ENCODE assay signal across 8 cellular contexts in the genomic region with DNA sequence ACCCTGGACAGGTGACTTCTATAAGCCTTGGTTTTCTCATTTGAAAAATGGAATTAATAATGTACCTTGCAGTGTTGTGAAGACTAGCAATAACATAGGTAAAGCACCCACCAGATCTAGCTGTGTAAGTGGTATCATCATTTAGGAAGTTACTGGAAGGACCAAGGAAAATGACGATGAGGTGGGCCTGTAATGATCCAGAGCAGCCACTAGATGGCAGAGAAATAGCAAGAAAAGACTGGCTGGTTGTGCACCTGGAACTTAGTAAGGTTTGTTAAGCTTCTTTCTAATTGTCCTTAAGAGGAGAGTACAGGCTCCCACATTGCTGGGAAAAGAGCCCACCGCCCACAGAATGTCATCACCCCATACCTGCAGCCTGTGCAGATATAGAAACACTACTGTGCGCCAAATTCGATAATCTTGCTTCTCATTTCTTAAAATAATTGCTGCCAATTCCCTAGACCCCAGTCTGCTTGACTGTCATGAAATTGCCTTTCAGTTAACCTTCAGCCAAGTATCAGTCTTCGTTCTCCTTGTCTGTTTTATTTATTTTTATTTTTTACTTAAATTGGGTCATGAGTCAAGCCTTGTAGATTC. TPM values are rescaled to one million over a fixed set of nuclear protein-coding genes. Genes with fewer than 3 reads are reported as not detected.
DNase-seq lines count a peak whose midpoint lies in the region; ATAC-seq and TF ChIP-seq lines count a peak whose summit lies in the region.

No MANE protein-coding gene starts in this region.

- no peaks in the 10 kb centered on the region for H3K27me3 Mint-ChIP-seq in activated CD4-positive, alpha-beta T cell treated with anti-CD3 and anti-CD28 coated beads for 36 hours
- no peaks in the 10 kb centered on the region for H3K27me3 Mint-ChIP-seq in MCF 10A (ENCODE audit: insufficient read depth, unreplicated experiment)
- no peaks in the 10 kb centered on the region for H3K27me3 Mint-ChIP-seq in type B pancreatic cell

- ATAC-seq in activated CD4-positive, alpha-beta T cell treated with anti-CD3 and anti-CD28 coated beads for 36 hours: peak; percentile 50
- ATAC-seq in Panc1: peak; percentile 73

- H3K9me3 ChIP-seq in KOPT-K1 (ENCODE audit: insufficient read depth, low read length, poor library complexity, severe bottlenecking): no peaks in the 10 kb centered on the region
- no peaks in the 10 kb centered on the region for H3K9me3 ChIP-seq in Panc1 (ENCODE audit: control insufficient read depth, insufficient read depth, low read depth, low read length)

- H3K4me3 Mint-ChIP-seq in activated CD4-positive, alpha-beta T cell treated with anti-CD3 and anti-CD28 coated beads for 36 hours: no peak overlapping the region
- H3K4me3 Mint-ChIP-seq in MCF 10A (ENCODE audit: unreplicated experiment): no peak overlapping the region
- H3K4me3 Mint-ChIP-seq in type B pancreatic cell: peak overlapping the region; percentile 6

- intact Hi-C loops in activated CD4-positive, alpha-beta T cell treated with anti-CD3 and anti-CD28 coated beads for 36 hours (cut with DNase I, micrococcal nuclease): loop anchor here (1.0 to 2.0 kb wide), 2 partner anchors 15 to 311 kb away; no protein-coding TSS in a partner anchor
- intact Hi-C loops in Panc1 (cut with micrococcal nuclease; ENCODE audit: unreplicated experiment) (loop anchor here (10.0 kb wide), 1 partner anchor 309 kb away; no protein-coding TSS in a partner anchor), MCF 10A (cut with micrococcal nuclease) (loop anchor here (1.0 kb wide), 2 partner anchors 170 to 311 kb away; no protein-coding TSS in a partner anchor)

- H3K9me3 Mint-ChIP-seq in activated CD4-positive, alpha-beta T cell treated with anti-CD3 and anti-CD28 coated beads for 36 hours (ENCODE audit: low read depth): peaks cover 2% of the 10 kb centered on the region
- H3K9me3 Mint-ChIP-seq in MCF 10A (ENCODE audit: unreplicated experiment) (no peaks in the 10 kb centered on the region), type B pancreatic cell (no peaks in the 10 kb centered on the region)

- TF ChIP-seq CTCF in Panc1 (IDR thresholded peaks at IDR 0.05) (peak; percentile 88), MCF 10A (IDR thresholded peaks at IDR 0.05; ENCODE audit: unreplicated experiment) (peak; percentile 63), type B pancreatic cell (conservative IDR thresholded peaks at IDR 0.05) (peak; percentile 91)

- H3K27me3 ChIP-seq in Panc1 (ENCODE audit: control insufficient read depth, insufficient read depth, low read length): no peaks in the 10 kb centered on the region

- peaks cover 66% of the 10 kb centered on the region for H3K4me1 Mint-ChIP-seq in activated CD4-positive, alpha-beta T cell treated with anti-CD3 and anti-CD28 coated beads for 36 hours
- H3K4me1 Mint-ChIP-seq in MCF 10A (ENCODE audit: insufficient read depth, unreplicated experiment): no peaks in the 10 kb centered on the region
- peaks cover 41% of the 10 kb centered on the region for H3K4me1 Mint-ChIP-seq in type B pancreatic cell (ENCODE audit: unreplicated experiment)

- BruUV-seq in Panc1 (replicated peaks; lab: Mats Ljungman, UMichigan) (no TSS peak), MCF 10A (replicated peaks; lab: Mats Ljungman, UMichigan) (no TSS peak)

- no peaks in the 10 kb centered on the region; the same call in 1 of the 2 replicates for H3K4me1 ChIP-seq in Panc1 (ENCODE audit: control insufficient read depth, insufficient read depth, low read length)

- in situ Hi-C loops in Panc1 (cut with HindIII; ENCODE audit: low pct_unique_long_range_greater_than_20kb, low sequenced_read_pairs): no loop called here

- H3K36me3 Mint-ChIP-seq in activated CD4-positive, alpha-beta T cell treated with anti-CD3 and anti-CD28 coated beads for 36 hours (ENCODE audit: low read depth): peaks cover 52% of the 10 kb centered on the region
- H3K36me3 Mint-ChIP-seq in MCF 10A (ENCODE audit: insufficient read depth, unreplicated experiment) (peaks cover 37% of the 10 kb centered on the region), type B pancreatic cell (peaks cover 28% of the 10 kb centered on the region)

- CTCF ChIA-PET in activated CD4-positive, alpha-beta T cell treated with anti-CD3 and anti-CD28 coated beads for 36 hours (lab: Charles Lee): interaction anchor here (0.6 to 1.6 kb wide), 11 partner anchors 9 to 1158 kb away, joined by 3 to 7 read pairs (median 4); no protein-coding TSS in a partner anchor
- CTCF ChIA-PET in Panc1 (lab: Charles Lee) (interaction anchor here (0.5 to 1.0 kb wide), 2 partner anchors 41 to 311 kb away, joined by 3 to 5 read pairs; no protein-coding TSS in a partner anchor), MCF 10A (lab: Yijun Ruan, JAX) (interaction anchor here (0.5 to 1.2 kb wide), 13 partner anchors 9 to 740 kb away, joined by 3 to 10 read pairs (median 3); no protein-coding TSS in a partner anchor)

- peaks cover 56% of the 10 kb centered on the region for H3K36me3 ChIP-seq in KOPT-K1 (ENCODE audit: insufficient read depth, low read length)
- peaks cover 5% of the 10 kb centered on the region; the same call in 1 of the 2 replicates for H3K36me3 ChIP-seq in Panc1 (ENCODE audit: control insufficient read depth, insufficient read depth, low read length)

- H3K4me3 ChIP-seq in Panc1 (ENCODE audit: low read depth in 2 of 2, low read length in 2 of 2): no peak overlapping the region

- H3K27ac Mint-ChIP-seq in activated CD4-positive, alpha-beta T cell treated with anti-CD3 and anti-CD28 coated beads for 36 hours: peak overlapping the region; percentile 86
- H3K27ac Mint-ChIP-seq in MCF 10A (ENCODE audit: low read depth, unreplicated experiment) (no peak overlapping the region), type B pancreatic cell (peak overlapping the region; percentile 75)

- POLR2A ChIA-PET in activated CD4-positive, alpha-beta T cell treated with anti-CD3 and anti-CD28 coated beads for 36 hours (lab: Charles Lee): no interaction called here
- POLR2A ChIA-PET in Panc1 (lab: Charles Lee) (no interaction called here), MCF 10A (lab: Yijun Ruan, JAX) (interaction anchor here (0.5 to 2.0 kb wide), 4 partner anchors 11 to 311 kb away, joined by 3 to 7 read pairs (median 4); no protein-coding TSS in a partner anchor)

- peak; percentile 41 for DNase-seq in activated CD4-positive, alpha-beta T cell treated with anti-CD3 and anti-CD28 coated beads for 36 hours
- no peak for DNase-seq in activated CD4-positive, alpha-beta T cell treated with anti-CD3 and anti-CD28 coated beads for 1 hour
- peak; percentile 36 for DNase-seq in Panc1 (ENCODE audit: low read depth, low spot score)
- peak; percentile 49 for DNase-seq in MCF 10A (ENCODE audit: unreplicated experiment)
- DNase-seq in left kidney (ENCODE audit: low read depth, low spot score): peak; percentile 76
- no peak for DNase-seq in type B pancreatic cell (ENCODE audit: extremely low spot score, unreplicated experiment)
- no peak for DNase-seq in HuH-7.5 (ENCODE audit: low spot score)

- peak overlapping the region; percentile 42 for H3K27ac ChIP-seq in KOPT-K1 (ENCODE audit: low read depth, low read length, poor library complexity, severe bottlenecking)
- no peak overlapping the region for H3K27ac ChIP-seq in Panc1 (ENCODE audit: low read length)

RNA-seq across cellular contexts. Expression of gene WNT4, which starts 37.2 kb away (rescaled TPM):
- total RNA-seq in activated CD4-positive, alpha-beta T cell treated with anti-CD3 and anti-CD28 coated beads for 36 hours: not detected
- total RNA-seq in Panc1 (2021; ENCODE audit: unreplicated experiment) (0.92 TPM), MCF 10A (2022) (not detected in 2 replicates), type B pancreatic cell (ENCODE audit: low replicate concordance) (9.8 and 26.4 TPM in 2 replicates)
- polyA plus RNA-seq in Panc1 (2012; ENCODE audit: insufficient read length): 3.1 TPM

RNA-seq across cellular contexts. Expression of gene CDC42, which starts 53.2 kb away (rescaled TPM):
- total RNA-seq in activated CD4-positive, alpha-beta T cell treated with anti-CD3 and anti-CD28 coated beads for 36 hours: 100 to 1,000 TPM; 298 to 339 TPM
- total RNA-seq in Panc1 (2021; ENCODE audit: unreplicated experiment): 240 TPM
- 137 TPM for polyA plus RNA-seq in Panc1 (2012; ENCODE audit: insufficient read length)
- 133 and 141 TPM in 2 replicates for total RNA-seq in MCF 10A (2022)
- total RNA-seq in type B pancreatic cell (ENCODE audit: low replicate concordance): 238 and 301 TPM in 2 replicates

Comparison
In these comparisons a context has a peak if more than half of its experiments do, and no peak if none do; other contexts are left out.
1. DNase-seq: peak in activated CD4-positive, alpha-beta T cell treated with anti-CD3 and anti-CD28 coated beads for 36 hours (single experiment), Panc1 (single experiment), MCF 10A (single experiment) and left kidney (single experiment); none in activated CD4-positive, alpha-beta T cell treated with anti-CD3 and anti-CD28 coated beads for 1 hour (single experiment), type B pancreatic cell (single experiment) and HuH-7.5 (single experiment).
2. Peak in every context shown above with its lines, with median percentiles within 50 percentile points of each other: CTCF ChIP-seq.